In genomic region chr11:58788355-58789023, GRCh38 we compare ENCODE assay signal across 8 cellular contexts. TPM values are rescaled to one million over a fixed set of nuclear protein-coding genes. Genes with fewer than 3 reads are reported as not detected.
DNase-seq lines count a peak whose midpoint lies in the region; ATAC-seq, FAIRE-seq and TF ChIP-seq lines count a peak whose summit lies in the region.

No MANE protein-coding gene starts in this region.

- no peak for TF ChIP-seq EP300 in H1 (IDR thresholded peaks at IDR 0.05; ENCODE audit: borderline replicate concordance in 1 of 2, low read depth in 2 of 2, low read length in 2 of 2)

- H4K20me1 ChIP-seq in H1 (replicated peaks in 1 of 2; ENCODE audit: control insufficient read depth in 1 of 2, insufficient read depth in 2 of 2, low read length in 2 of 2): no peaks in the 10 kb centered on the region

- no peak for TF ChIP-seq POLR2A in H1 (IDR thresholded peaks at IDR 0.05; ENCODE audit: control extremely low read depth in 1 of 2, low read depth in 2 of 2, low read length in 2 of 2)

- no peak overlapping the region for H4K8ac ChIP-seq in H1 (ENCODE audit: extremely low read depth, insufficient read depth, low read length)

- DNase-seq in COLO668 (lab: John Stamatoyannopoulos, UW; ENCODE audit: unreplicated experiment) (peak; percentile 17), GM19238 (ENCODE audit: insufficient read length, low spot score) (peak; percentile 4), NCI-H2107 treated with DMSO at 0.1 percent for 48 hours (lab: John Stamatoyannopoulos, UW; ENCODE audit: unreplicated experiment) (peak; percentile 64), activated B cell treated with CpG ODN at 0.5 μM for 24 hours (no peak), H1 (ENCODE audit: low read depth in 1 of 2, low spot score in 2 of 2) (peak in 1 of 2 experiments; percentile 46), naive B cell (peak; percentile 29), middle frontal gyrus (ENCODE audit: extremely low spot score, low spot score) (no peak)

- peaks cover 0 to 5% of the 10 kb centered on the region in 2 experiments; a peak in 1 of 4 replicates for H3K9me3 ChIP-seq in H1 (ENCODE audit: insufficient read depth in 2 of 2, low read depth in 1 of 2, low read length in 1 of 2)

- H3K9me3 Mint-ChIP-seq in activated B cell treated with CpG ODN at 0.5 μM for 24 hours (no peaks in the 10 kb centered on the region), naive B cell (peaks cover 0 to 23% (median 9%) of the 10 kb centered on the region in 7 donors)

- no peak overlapping the region for H4K91ac ChIP-seq in H1 (replicated peaks; ENCODE audit: insufficient read length, low read length)

- H2BK15ac ChIP-seq in H1 (ENCODE audit: low read length): no peak overlapping the region

- POLR2A ChIA-PET in activated B cell treated with CpG ODN at 0.5 μM for 24 hours (lab: Charles Lee) (interaction anchor here (1.0 kb wide), 1 partner anchor 213 kb away, joined by 3 read pairs; the partner anchor contains the start of gene LPXN), H1 (lab: Charles Lee; ENCODE audit: partially characterized antibody) (no interaction called here)

- H3K79me2 ChIP-seq in H1 (ENCODE audit: control insufficient read depth in 1 of 2, insufficient read depth in 2 of 2, low read length in 2 of 2): no peaks in the 10 kb centered on the region

- H3K23ac ChIP-seq in H1 (ENCODE audit: insufficient read length): no peak overlapping the region

- H3K79me1 ChIP-seq in H1 (ENCODE audit: low read depth, low read length): no peaks in the 10 kb centered on the region

- H3K4me3 Mint-ChIP-seq in activated B cell treated with CpG ODN at 0.5 μM for 24 hours (no peak overlapping the region), naive B cell (no peak overlapping the region)

- no peaks in the 10 kb centered on the region for H3K4me1 ChIP-seq in H1 (replicated peaks in 1 of 4; ENCODE audit: control insufficient read depth in 3 of 4, insufficient read depth in 4 of 4, low read length in 3 of 4)

- no peak overlapping the region for H2BK5ac ChIP-seq in H1 (ENCODE audit: low read depth, low read length)

- H3K4me3 ChIP-seq in H1 (ENCODE audit: extremely low read depth in 1 of 4, insufficient read depth in 2 of 4, low read depth in 3 of 4, low read length in 4 of 4): no peak overlapping the region

- H3K27ac Mint-ChIP-seq in activated B cell treated with CpG ODN at 0.5 μM for 24 hours: no peak overlapping the region
- peak overlapping the region in 1 of 6 donors; percentile 33 for H3K27ac Mint-ChIP-seq in naive B cell

- peaks cover 0 to 1% (median 0%) of the 10 kb centered on the region in 4 experiments; a peak in 1 of 7 replicates for H3K27me3 ChIP-seq in H1 (replicated peaks in 1 of 4; ENCODE audit: control insufficient read depth in 3 of 4, extremely low read depth in 1 of 4, insufficient read depth in 3 of 4, low read length in 3 of 4)

- H3K36me3 Mint-ChIP-seq in activated B cell treated with CpG ODN at 0.5 μM for 24 hours (ENCODE audit: low read depth): no peaks in the 10 kb centered on the region
- no peaks in the 10 kb centered on the region for H3K36me3 Mint-ChIP-seq in naive B cell

- CTCF ChIA-PET in activated B cell treated with CpG ODN at 0.5 μM for 24 hours (lab: Charles Lee): interaction anchor here (0.7 to 1.9 kb wide), 8 partner anchors 27 to 1066 kb away, joined by 3 to 9 read pairs (median 4); no protein-coding TSS in a partner anchor
- CTCF ChIA-PET in H1 (lab: Charles Lee; ENCODE audit: partially characterized antibody): interaction anchor here (0.5 to 4.2 kb wide), 36 partner anchors 9 to 546 kb away, joined by 3 to 24 read pairs (median 4); partner anchors contain the start of gene LPXN

- no peak overlapping the region for H3K18ac ChIP-seq in H1 (ENCODE audit: extremely low read depth, low read length)

- no peaks in the 10 kb centered on the region for H3K23me2 ChIP-seq in H1 (ENCODE audit: low read depth, low read length)

- H2BK20ac ChIP-seq in H1 (ENCODE audit: low read length): no peak overlapping the region

- H4K5ac ChIP-seq in H1 (ENCODE audit: insufficient read length, low read depth, low read length): no peak overlapping the region

- TF ChIP-seq CTCF in activated B cell treated with CpG ODN at 0.5 μM for 24 hours (IDR thresholded peaks at IDR 0.05) (no peak), H1 (IDR thresholded peaks at IDR 0.05; ENCODE audit: control extremely low read depth in 1 of 3, insufficient read depth in 1 of 3, low read depth in 1 of 3, low read length in 3 of 3) (peak; percentile 2 to 79 (median 69))

- 0 out of 2 replicates have a peak overlapping the region, but pooled peaks have one; percentile 91 for H2AFZ ChIP-seq in H1 (ENCODE audit: low read length)

- H3K14ac ChIP-seq in H1 (ENCODE audit: insufficient read length): no peak overlapping the region

- no peak overlapping the region for H3K27ac ChIP-seq in H1 (ENCODE audit: low read depth, low read length)

- ATAC-seq in HG03103 (IDR thresholded peaks at IDR 0.05; ENCODE audit: low read depth, unreplicated experiment): peak; percentile 86
- peak; percentile 73 for ATAC-seq in activated B cell treated with CpG ODN at 0.5 μM for 24 hours (ENCODE audit: low read depth)
- ATAC-seq in naive B cell (ENCODE audit: low read depth in 2 of 2): peak; percentile 42 to 65

- no peak overlapping the region for H3K9ac ChIP-seq in H1 (replicated peaks in 1 of 4; ENCODE audit: extremely low read depth in 1 of 4, low read depth in 3 of 4, low read length in 3 of 4)

- H3K27me3 Mint-ChIP-seq in activated B cell treated with CpG ODN at 0.5 μM for 24 hours: peaks cover 3% of the 10 kb centered on the region
- peaks cover 0 to 8% (median 0%) of the 10 kb centered on the region in 3 donors for H3K27me3 Mint-ChIP-seq in naive B cell

- intact Hi-C loops in activated B cell treated with CpG ODN at 0.5 μM for 24 hours (cut with micrococcal nuclease): loop anchor here (1.0 to 5.0 kb wide), 7 partner anchors 111 to 1441 kb away; no protein-coding TSS in a partner anchor

- WGBS in H1 (ENCODE audit: extremely low coverage in 1 of 2, insufficient coverage in 1 of 2, insufficient read length in 1 of 2, insufficient replicate concordance in 2 of 2, low coverage in 1 of 2, low lambda C conversion rate in 2 of 2, missing lambda C conversion rate in 1 of 2), 2 experiments: 50% methylated on average over 4 of the region's 4 CpGs; no CpG with 5 or more reads in 1 of the 2 experiments

- no peak overlapping the region for H3K4me2 ChIP-seq in H1 (ENCODE audit: insufficient read depth in 1 of 2, low read depth in 2 of 2, low read length in 2 of 2)

- H3K4ac ChIP-seq in H1 (replicated peaks; ENCODE audit: insufficient read length, low read depth, low read length): no peak overlapping the region

- H2AK5ac ChIP-seq in H1 (ENCODE audit: low read depth, low read length): no peak overlapping the region

- no peaks in the 10 kb centered on the region for H3K4me1 Mint-ChIP-seq in activated B cell treated with CpG ODN at 0.5 μM for 24 hours
- no peaks in the 10 kb centered on the region for H3K4me1 Mint-ChIP-seq in naive B cell

- FAIRE-seq in H1 (lab: Jason Lieb, UNC): no peak

- H3K36me3 ChIP-seq in H1 (ENCODE audit: control insufficient read depth in 2 of 4, insufficient read depth in 4 of 4, low read length in 3 of 4): no peaks in the 10 kb centered on the region

- no peak overlapping the region for H2BK12ac ChIP-seq in H1 (ENCODE audit: low read depth, low read length)

- peak; percentile 74 to 80 for TF ChIP-seq RAD21 in H1 (IDR thresholded peaks at IDR 0.05 in 1 of 2, conservative IDR thresholded peaks at IDR 0.05 in 1 of 2; ENCODE audit: low read depth in 2 of 2, low read length in 2 of 2)

- H2BK120ac ChIP-seq in H1 (replicated peaks; ENCODE audit: low read depth, low read length): no peak overlapping the region

- no peak overlapping the region for H3K56ac ChIP-seq in H1 (replicated peaks; ENCODE audit: insufficient read length, low read depth, low read length)

TF ChIP-seq in H1, 55 proteins besides CTCF, POLR2A, EP300 and RAD21 (continues in another document):
- no peak for TF ChIP-seq SRF (IDR thresholded peaks at IDR 0.05; ENCODE audit: low read depth, low read length)
- no peak for TF ChIP-seq NRF1 (IDR thresholded peaks at IDR 0.05; ENCODE audit: low read depth, low read length)
- no peak for TF ChIP-seq USF2 (IDR thresholded peaks at IDR 0.05; ENCODE audit: low read length)
- TF ChIP-seq SIN3A (conservative IDR thresholded peaks at IDR 0.05 in 1 of 2, IDR thresholded peaks at IDR 0.05 in 1 of 2; ENCODE audit: low read depth in 1 of 2, low read length in 2 of 2): no peak
- TF ChIP-seq CHD1 (IDR thresholded peaks at IDR 0.05; ENCODE audit: low read depth, low read length): no peak

RNA-seq across cellular contexts. Expression of gene GLYATL2, which starts 56.0 kb away (rescaled TPM):
- not detected in 2 replicates for total RNA-seq in activated B cell treated with CpG ODN at 0.5 μM for 24 hours
- 0.38 and 0.69 TPM in 2 replicates for total RNA-seq in H1 (2021; fragmentation: NEBNext Ultra II Directional; extraction: Animal tissue kit (Norgen Biotek cat#: 25700))
- polyA plus RNA-seq in H1 (2011; rRNA removed): 0.08 and 0.39 TPM in 2 replicates
- 0.28 TPM for polyA plus RNA-seq in H1 (2011; cell fraction: cytosol; rRNA removed)
- 0.34 TPM for polyA plus RNA-seq in H1 (2011; cell fraction: nucleus; rRNA removed)
- 0.13 to 0.77 TPM (median 0.39 TPM) in 4 replicates for polyA plus RNA-seq in H1 (2012, experiment 1 of 2)
- polyA plus RNA-seq in H1 (2012, experiment 2 of 2): not detected
- 0.20 TPM for polyA plus RNA-seq in H1 (2013, experiment 1 of 2)
- 0.26 TPM for polyA plus RNA-seq in H1 (2013, experiment 2 of 2)
- polyA minus RNA-seq in H1 (2011; rRNA and poly(A)+ RNA removed): 0.25 and 1.2 TPM in 2 replicates
- polyA minus RNA-seq in H1 (2011; cell fraction: cytosol; rRNA and poly(A)+ RNA removed): not detected
- polyA minus RNA-seq in H1 (2011; cell fraction: nucleus; rRNA and poly(A)+ RNA removed): 0.90 TPM
- under 1 TPM in 1 of 6 donors, not detected in 5; 0.18 TPM for polyA plus RNA-seq in naive B cell (ENCODE audit: low read depth in 6 of 6)

RNA-seq across cellular contexts. Expression of gene GLYAT, which starts 56.7 kb away (rescaled TPM):
- total RNA-seq in activated B cell treated with CpG ODN at 0.5 μM for 24 hours: not detected in 2 replicates
- total RNA-seq in H1 (2021; fragmentation: NEBNext Ultra II Directional; extraction: Animal tissue kit (Norgen Biotek cat#: 25700)): not detected in 2 replicates
- polyA plus RNA-seq in H1 (2011; rRNA removed) (not detected in 2 replicates), naive B cell (ENCODE audit: low read depth in 6 of 6) (not detected)
- not detected for polyA plus RNA-seq in H1 (2011; cell fraction: cytosol; rRNA removed)
- not detected for polyA plus RNA-seq in H1 (2011; cell fraction: nucleus; rRNA removed)
- polyA plus RNA-seq in H1 (2012, experiment 1 of 2): not detected in 4 replicates
- not detected for polyA plus RNA-seq in H1 (2012, experiment 2 of 2)
- polyA plus RNA-seq in H1 (2013, experiment 1 of 2): 0.08 TPM
- polyA plus RNA-seq in H1 (2013, experiment 2 of 2): 0.02 TPM
- 0.22 and 0.76 TPM in 2 replicates for polyA minus RNA-seq in H1 (2011; rRNA and poly(A)+ RNA removed)
- not detected for polyA minus RNA-seq in H1 (2011; cell fraction: cytosol; rRNA and poly(A)+ RNA removed)
- polyA minus RNA-seq in H1 (2011; cell fraction: nucleus; rRNA and poly(A)+ RNA removed): not detected

Comparison
In these comparisons a context has a peak if more than half of its experiments do, and no peak if none do; other contexts are left out.
1. DNase-seq: peak in COLO668 (single experiment), GM19238 (single experiment), NCI-H2107 treated with DMSO at 0.1 percent for 48 hours (single experiment) and naive B cell (single experiment); none in activated B cell treated with CpG ODN at 0.5 μM for 24 hours (single experiment) and middle frontal gyrus (single experiment).
2. Peak in every context shown above with its lines, with median percentiles within 50 percentile points of each other: ATAC-seq.